In the genomic region with DNA sequence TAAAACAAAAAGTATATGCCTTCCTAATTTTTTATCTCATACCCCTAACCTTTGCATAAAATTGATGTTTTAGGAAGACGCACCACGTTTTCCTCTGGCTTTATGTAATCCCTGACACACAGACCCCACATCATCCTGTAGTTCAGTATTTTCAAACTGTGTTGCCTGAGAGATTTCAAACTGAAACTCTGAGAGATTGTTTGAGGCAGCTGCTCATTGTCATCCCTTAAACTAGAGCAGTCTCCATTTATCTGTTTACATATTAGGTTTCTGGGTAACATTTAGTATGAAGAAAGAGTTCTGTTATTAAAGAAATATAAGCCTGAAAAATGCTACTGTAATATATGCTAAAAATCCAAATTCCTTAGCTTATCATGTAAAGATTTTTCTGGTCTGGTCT, we compare ENCODE assay signal across 12 cellular contexts. TPM values are rescaled to one million over a fixed set of nuclear protein-coding genes. Genes with fewer than 3 reads are reported as not detected.
DNase-seq lines count a peak whose midpoint lies in the region; ATAC-seq and TF ChIP-seq lines count a peak whose summit lies in the region.
"Had no signal": no experiment of that assay in that cellular context is flagged by ENCODE, and none has a peak within 500 bp of the region (broad histone marks: within the 10 kb centered on the region; RNA-seq: fewer than 3 reads in every experiment).

No MANE protein-coding gene starts in this region.

- H3K27ac ChIP-seq in left lung: no peak overlapping the region

- TF ChIP-seq CTCF in Calu3 (IDR thresholded peaks at IDR 0.05; ENCODE audit: unreplicated experiment) (no peak), fibroblast of villous mesenchyme (IDR thresholded peaks at IDR 0.05; ENCODE audit: insufficient read depth, low read depth, low read length) (no peak), left lung (IDR thresholded peaks at IDR 0.05) (no peak)

- intact Hi-C loops in Calu3 (cut with micrococcal nuclease; ENCODE audit: unreplicated experiment): no loop called here
- intact Hi-C loops in left lung (cut with DNase I): no loop called here

- H3K27ac Mint-ChIP-seq in Calu3 (ENCODE audit: unreplicated experiment): peak overlapping the region; percentile 82

- BruUV-seq in Calu3 (replicated peaks; lab: Mats Ljungman, UMichigan): no TSS peak

- peak; percentile 38 for ATAC-seq in GM21529 (IDR thresholded peaks at IDR 0.05; ENCODE audit: unreplicated experiment)
- ATAC-seq in left lung: no peak

- H3K36me3 ChIP-seq in left lung: no peaks in the 10 kb centered on the region

- H3K27me3 Mint-ChIP-seq in Calu3 (ENCODE audit: unreplicated experiment): no peaks in the 10 kb centered on the region

- no peaks in the 10 kb centered on the region for H3K27me3 ChIP-seq in left lung

- DNase-seq in Calu3 (no peak), NCI-H1105 treated with DMSO at 0.1 percent for 48 hours (lab: John Stamatoyannopoulos, UW) (peak; percentile 73), fibroblast of villous mesenchyme (ENCODE audit: low read depth) (peak; percentile 58), germinal center (ENCODE audit: low spot score) (no peak), mesenteric fat pad (ENCODE audit: low spot score) (no peak), left lung (no peak)
- DNase-seq in activated CD4-positive, alpha-beta T cell treated with anti-CD3 and anti-CD28 coated beads for 4 hours: no peak
- DNase-seq: activated effector memory CD4-positive, alpha-beta T cell treated with Interleukin-2 at 50 U/mL for 16 hours; cortex of kidney; head of caudate nucleus had no signal

- H3K4me3 ChIP-seq in fibroblast of villous mesenchyme (ENCODE audit: low read depth, low read length) (no peak overlapping the region), left lung (no peak overlapping the region)
- H3K4me3 ChIP-seq: smooth muscle cell had no signal

- H3K9me3 Mint-ChIP-seq in Calu3 (ENCODE audit: low read depth, unreplicated experiment): no peaks in the 10 kb centered on the region

- no peak overlapping the region for H3K4me3 Mint-ChIP-seq in Calu3 (ENCODE audit: low read depth, unreplicated experiment)

- peaks cover 49% of the 10 kb centered on the region for H3K4me1 Mint-ChIP-seq in Calu3 (ENCODE audit: low read depth, unreplicated experiment)

- CTCF ChIA-PET in Calu3 (lab: Charles Lee): no interaction called here

- no peaks in the 10 kb centered on the region for H3K9me3 ChIP-seq in left lung

- H3K4me1 ChIP-seq in left lung: peaks cover 0 to 25% of the 10 kb centered on the region in 2 donors

- no peaks in the 10 kb centered on the region for H3K36me3 Mint-ChIP-seq in Calu3 (ENCODE audit: insufficient read depth, unreplicated experiment)

RNA-seq across cellular contexts. Expression of gene MNAT1, which starts 24.3 kb away (rescaled TPM):
- total RNA-seq in Calu3 (2022) (44.6 and 48.0 TPM in 2 replicates), fibroblast of villous mesenchyme (59.3 and 71.7 TPM in 2 replicates), mesenteric fat pad (31.8 TPM), left lung (10 to 100 TPM; 21.6 to 22.7 TPM)

RNA-seq across cellular contexts. Expression of gene SIX4, which starts 34.7 kb away (rescaled TPM):
- 20.9 and 22.8 TPM in 2 replicates for total RNA-seq in Calu3 (2022)
- total RNA-seq in fibroblast of villous mesenchyme: 8.7 and 14.7 TPM in 2 replicates
- 1.9 TPM for total RNA-seq in mesenteric fat pad
- 1 to 10 TPM; 1.9 to 3.6 TPM for total RNA-seq in left lung

Comparison
In these comparisons a context has a peak if more than half of its experiments do, and no peak if none do; other contexts are left out.
1. DNase-seq: peak in NCI-H1105 treated with DMSO at 0.1 percent for 48 hours (single experiment) and fibroblast of villous mesenchyme (single experiment); none in Calu3 (single experiment), germinal center (single experiment), mesenteric fat pad (single experiment), activated CD4-positive, alpha-beta T cell treated with anti-CD3 and anti-CD28 coated beads for 4 hours (0 of 2) and left lung (0 of 2).